8 cellular contexts compared by ENCODE assay signal in genomic region chrX:54181196-54181953, GRCh38. TPM values are rescaled to one million over a fixed set of nuclear protein-coding genes. Genes with fewer than 3 reads are reported as not detected.
DNase-seq lines count a peak whose midpoint lies in the region; ATAC-seq and TF ChIP-seq lines count a peak whose summit lies in the region.

No MANE protein-coding gene starts in this region.

- H3K27me3 Mint-ChIP-seq in activated B cell treated with CpG ODN at 0.5 μM for 24 hours = no peaks in the 10 kb centered on the region

- peak overlapping the region; percentile 78 for H3K27ac Mint-ChIP-seq in activated B cell treated with CpG ODN at 0.5 μM for 24 hours

- no peak for ATAC-seq in left cardiac atrium
- no peak for ATAC-seq in activated B cell treated with CpG ODN at 0.5 μM for 24 hours (ENCODE audit: low read depth)

- H3K27ac ChIP-seq in cardiac muscle cell (no peak overlapping the region), iPS-20b (ENCODE audit: low read length) (no peak overlapping the region), urinary bladder (ENCODE audit: low read depth) (no peak overlapping the region)

- peaks cover 35% of the 10 kb centered on the region for H3K36me3 Mint-ChIP-seq in activated B cell treated with CpG ODN at 0.5 μM for 24 hours (ENCODE audit: low read depth)

- H3K4me1 ChIP-seq in cardiac muscle cell (ENCODE audit: low read depth) (peaks cover 19% of the 10 kb centered on the region), iPS-20b (ENCODE audit: insufficient read depth, low read length) (no peaks in the 10 kb centered on the region; the same call in 1 of the 2 replicates), urinary bladder (ENCODE audit: insufficient read depth) (peaks cover 2% of the 10 kb centered on the region)

- no peaks in the 10 kb centered on the region for H3K9me3 Mint-ChIP-seq in activated B cell treated with CpG ODN at 0.5 μM for 24 hours

- H3K36me3 ChIP-seq in cardiac muscle cell (no peaks in the 10 kb centered on the region), iPS-20b (ENCODE audit: insufficient read depth, low read depth, low read length) (peaks cover 4% of the 10 kb centered on the region; the same call in 1 of the 2 replicates), urinary bladder (ENCODE audit: insufficient read depth) (no peaks in the 10 kb centered on the region)

- intact Hi-C loops in left cardiac atrium (cut with DNase I) = no loop called here
- intact Hi-C loops in activated B cell treated with CpG ODN at 0.5 μM for 24 hours (cut with micrococcal nuclease) = loop anchor here (5.0 kb wide), 2 partner anchors 626 to 1089 kb away; partner anchors contain the start of genes KANTR and MAGED2

- CTCF ChIA-PET in activated B cell treated with CpG ODN at 0.5 μM for 24 hours (lab: Charles Lee) = no interaction called here

- H3K4me3 Mint-ChIP-seq in activated B cell treated with CpG ODN at 0.5 μM for 24 hours = peak overlapping the region; percentile 83

- TF ChIP-seq CTCF in cardiac muscle cell (IDR thresholded peaks at IDR 0.05; ENCODE audit: low read depth, low read length) (no peak), activated B cell treated with CpG ODN at 0.5 μM for 24 hours (IDR thresholded peaks at IDR 0.05) (no peak)

- H3K9ac ChIP-seq in iPS-20b (ENCODE audit: low read depth, low read length) = peak overlapping the region; percentile 83; the same call in 1 of the 2 replicates

- H3K4me1 Mint-ChIP-seq in activated B cell treated with CpG ODN at 0.5 μM for 24 hours = peaks cover 56% of the 10 kb centered on the region

- DNase-seq in cardiac muscle cell (ENCODE audit: low read depth in 1 of 2, low spot score in 1 of 2) (peak in 1 of 2 donors; percentile 41), left cardiac atrium (no peak), activated B cell treated with CpG ODN at 0.5 μM for 24 hours (no peak), NCI-H1417 treated with DMSO at 0.1 percent for 48 hours (lab: John Stamatoyannopoulos, UW) (no peak), NCI-H2227 (lab: John Stamatoyannopoulos, UW; ENCODE audit: unreplicated experiment) (no peak), NCI-H1436 treated with DMSO at 0.1 percent for 48 hours (lab: John Stamatoyannopoulos, UW) (no peak)

- H3K4me3 ChIP-seq in cardiac muscle cell (peak overlapping the region; percentile 86), iPS-20b (ENCODE audit: low read length) (peak overlapping the region; percentile 84), urinary bladder (ENCODE audit: low read depth, low read length) (peak overlapping the region; percentile 97)

- H3K27me3 ChIP-seq in cardiac muscle cell (no peaks in the 10 kb centered on the region), iPS-20b (ENCODE audit: insufficient read depth, low read length) (no peaks in the 10 kb centered on the region)

- H3K9me3 ChIP-seq in cardiac muscle cell (ENCODE audit: low read depth) (no peaks in the 10 kb centered on the region), iPS-20b (ENCODE audit: insufficient read depth, low read depth, low read length) (no peaks in the 10 kb centered on the region)

- WGBS in urinary bladder = 38% methylated on average over 4 of the region's 4 CpGs

- POLR2A ChIA-PET in activated B cell treated with CpG ODN at 0.5 μM for 24 hours (lab: Charles Lee) = interaction anchor here (2.5 kb wide), 1 partner anchor 138 kb away, joined by 37 read pairs; the partner anchor contains the start of gene PHF8

RNA-seq across cellular contexts. Expression of gene FAM120C, which starts 1.7 kb away (rescaled TPM):
- total RNA-seq in cardiac muscle cell (9.0 and 14.6 TPM in 2 replicates), left cardiac atrium (1 to 10 TPM; 7.1 to 7.2 TPM), activated B cell treated with CpG ODN at 0.5 μM for 24 hours (14.0 and 20.2 TPM in 2 replicates), urinary bladder (9.0 TPM)
- polyA plus RNA-seq in cardiac muscle cell (9.5 and 10.3 TPM in 2 replicates), urinary bladder (3.9 TPM)
